In genomic region chrX:75655627-75656026, GRCh38 we compare ENCODE assay signal across 25 cellular contexts.
"Had no signal": no experiment of that assay in that cellular context is flagged by ENCODE, and none has a peak within 500 bp of the region (broad histone marks: within the 10 kb centered on the region; RNA-seq: fewer than 3 reads in every experiment).

No MANE protein-coding gene starts in this region.

- H3K27me3 ChIP-seq: esophagus muscularis mucosa, foreskin keratinocyte, gastroesophageal sphincter, hepatocyte, left lung, right atrium auricular region, sigmoid colon, testis, tibial nerve, upper lobe of right lung, uterus had no signal

- H3K27ac ChIP-seq: esophagus muscularis mucosa, foreskin keratinocyte, gastroesophageal sphincter, heart left ventricle, hepatocyte, left lung, prostate gland, right atrium auricular region, sigmoid colon, testis, tibial nerve, upper lobe of right lung, uterus had no signal

- H2AFZ ChIP-seq: hepatocyte had no signal

- H3K4me3 ChIP-seq: esophagus muscularis mucosa, gastroesophageal sphincter, heart left ventricle, hepatocyte, left lung, prostate gland, right atrium auricular region, sigmoid colon, testis, tibial nerve, upper lobe of right lung, uterus had no signal

- H3K79me2 ChIP-seq: hepatocyte had no signal

- H3K36me3 ChIP-seq: esophagus muscularis mucosa, gastroesophageal sphincter, heart left ventricle, left lung, prostate gland, right atrium auricular region, sigmoid colon, tibial nerve, upper lobe of right lung, uterus had no signal

- H3K9me3 ChIP-seq: esophagus muscularis mucosa, gastroesophageal sphincter, left lung, prostate gland, sigmoid colon, testis, tibial nerve, upper lobe of right lung, uterus had no signal

- ATAC-seq: foreskin keratinocyte; gastroesophageal sphincter; heart left ventricle; left lung; naive thymus-derived CD4-positive, alpha-beta T cell; stimulated activated memory B cell treated with anti-CD40 and anti-IgM and Interleukin-4, amounts not matched to agents 10 μg/mL and 1 μg/mL and 100 μg/mL, for 72 hours; stimulated activated naive CD8-positive, alpha-beta T cell treated with anti-CD3 and anti-CD28 coated beads, Interleukin-15, Interleukin-2, amounts not matched to agents 100 U/mL and 50 U/mL, for 24 hours; upper lobe of right lung had no signal

- DNase-seq: effector CD8-positive, alpha-beta T cell; foreskin keratinocyte; heart left ventricle; kidney; left lung; mesenchymal stem cell; midbrain; naive thymus-derived CD4-positive, alpha-beta T cell; nucleus accumbens; sigmoid colon; stimulated activated CD4-positive, alpha-beta T cell treated with anti-CD3 and anti-CD28 coated beads, Interleukin-4, amount 100 ng/mL, for 4 hours; stimulated activated naive CD8-positive, alpha-beta T cell treated with anti-CD3 and anti-CD28 coated beads, Interleukin-15, Interleukin-2, amounts not matched to agents 100 U/mL and 50 U/mL, for 24 hours; substantia nigra; testis; upper lobe of right lung; uterus had no signal

- FAIRE-seq: colon, endothelial cell of umbilical vein, kidney had no signal

- H3K4me1 ChIP-seq: esophagus muscularis mucosa, foreskin keratinocyte, gastroesophageal sphincter, heart left ventricle, left lung, prostate gland, right atrium auricular region, sigmoid colon, testis, tibial nerve, upper lobe of right lung, uterus had no signal

- H3K4me2 ChIP-seq: hepatocyte had no signal
